In the genomic region with DNA sequence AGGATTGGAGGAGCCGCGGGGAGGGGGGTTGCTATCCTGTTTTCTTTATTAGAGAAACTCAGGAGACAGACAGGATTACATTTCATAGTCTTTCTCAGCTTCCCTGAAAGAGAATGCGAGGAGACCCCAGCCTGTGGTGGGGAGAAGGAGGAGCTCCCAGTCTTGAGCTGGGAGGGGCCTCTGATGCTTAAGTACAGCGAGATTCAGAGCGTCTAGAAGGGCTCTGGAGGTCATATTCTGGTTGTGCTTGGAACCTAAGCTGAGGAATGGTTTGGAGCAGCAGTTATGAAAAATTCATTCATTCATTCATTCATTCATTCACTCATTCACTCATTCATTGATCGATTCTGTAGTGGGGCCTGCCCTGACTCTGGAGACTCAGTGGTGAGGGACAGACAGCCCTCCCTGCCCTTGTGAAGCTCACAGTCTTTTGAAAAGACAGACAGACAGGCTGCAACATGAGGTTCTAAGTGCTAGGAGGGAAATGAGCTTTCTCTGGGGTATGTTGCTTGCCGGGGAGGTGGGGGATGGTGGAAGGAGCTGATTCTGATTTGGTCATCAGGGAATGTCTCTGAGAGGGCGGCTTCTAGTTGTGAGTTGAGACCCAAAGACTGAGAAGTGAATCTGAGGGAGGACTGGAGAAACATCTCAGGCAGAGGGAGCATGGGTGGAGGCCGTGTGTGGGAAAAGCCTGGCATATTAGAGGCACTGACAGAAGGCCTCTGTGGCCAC, we compare ENCODE assay signal across 10 cellular contexts. TPM values are rescaled to one million over a fixed set of nuclear protein-coding genes. Genes with fewer than 3 reads are reported as not detected.
DNase-seq lines count a peak whose midpoint lies in the region; ATAC-seq and TF ChIP-seq lines count a peak whose summit lies in the region.
"Had no signal": no experiment of that assay in that cellular context is flagged by ENCODE, and none has a peak within 500 bp of the region (broad histone marks: within the 10 kb centered on the region; RNA-seq: fewer than 3 reads in every experiment).

No MANE protein-coding gene starts in this region.

- 0 out of 2 replicates have a peak, but pooled peaks have one; percentile 3 for TF ChIP-seq RAD21 in SK-N-SH (IDR thresholded peaks at IDR 0.05; ENCODE audit: low read length)

- ATAC-seq in SK-N-SH treated with all-trans-retinoic acid at 6 μM for 48 hours (no peak), right cardiac atrium (no peak), HG02610 (IDR thresholded peaks at IDR 0.05; ENCODE audit: unreplicated experiment) (no peak), GM18907 (IDR thresholded peaks at IDR 0.05; ENCODE audit: unreplicated experiment) (no peak)

- H3K79me2 ChIP-seq in SK-N-SH (ENCODE audit: insufficient read depth), result peaks cover 96% of the 10 kb centered on the region

- H2AFZ ChIP-seq in SK-N-SH (ENCODE audit: low read depth), result no peak overlapping the region

- H3F3A ChIP-seq in SK-N-SH (replicated peaks; ENCODE audit: insufficient read depth), result peaks cover 30% of the 10 kb centered on the region

- CTCF ChIA-PET in SK-N-SH (lab: Yijun Ruan, JAX), result interaction anchor here (0.8 to 9.9 kb wide), 11 partner anchors 18 to 328 kb away, joined by 3 to 117 read pairs (median 4); no protein-coding TSS in a partner anchor

- peak overlapping the region; percentile 77 for H3K4me2 ChIP-seq in SK-N-SH

- POLR2A ChIA-PET in SK-N-SH (lab: Yijun Ruan, JAX), result interaction anchor here (0.8 to 3.5 kb wide), 4 partner anchors 21 to 224 kb away, joined by 3 to 23 read pairs (median 4); no protein-coding TSS in a partner anchor

- H3K4me1 ChIP-seq in SK-N-SH (ENCODE audit: control insufficient read depth in 1 of 2, insufficient read depth in 2 of 2, low read depth in 1 of 2, low read length in 1 of 2) (peaks cover 18 to 29% of the 10 kb centered on the region in 2 experiments), right cardiac atrium (ENCODE audit: control insufficient read depth, insufficient read depth, low read length) (peaks cover 4% of the 10 kb centered on the region)

- 0 out of 2 replicates have a peak, but pooled peaks have one; percentile 17 for TF ChIP-seq CTCF in SK-N-SH (IDR thresholded peaks at IDR 0.05)
- no peak for TF ChIP-seq CTCF in WI38 (IDR thresholded peaks at IDR 0.05; ENCODE audit: low read depth, low read length)

- DNase-seq in SK-N-SH (no peak), right cardiac atrium (peak in 1 of 3 donors; percentile 70), stromal cell of bone marrow (ENCODE audit: low read depth) (peak; percentile 84), SKM-1 treated with dmso at 0.1 percent for 144 hours (lab: John Stamatoyannopoulos, UW; ENCODE audit: unreplicated experiment) (no peak)
- DNase-seq: kidney glomerular epithelial cell, T-helper 9 cell had no signal

- intact Hi-C loops in right cardiac atrium (cut with DNase I), result loop anchor here in 1 of 4 donors (10.0 kb wide), 2 partner anchors 172 to 218 kb away; no protein-coding TSS in a partner anchor

- peaks cover 17% of the 10 kb centered on the region for H4K20me1 ChIP-seq in SK-N-SH (ENCODE audit: insufficient read depth)

- WGBS in SK-N-SH (ENCODE audit: low lambda C conversion rate), result 65% methylated on average over 9 of the region's 9 CpGs
- 60% methylated on average over 9 of the region's 9 CpGs for WGBS in right cardiac atrium

- TF ChIP-seq EP300 in SK-N-SH (IDR thresholded peaks at IDR 0.05; ENCODE audit: borderline replicate concordance in 1 of 2, low read depth in 1 of 2, low read length in 1 of 2), result no peak

- peaks cover 0 to 9% of the 10 kb centered on the region in 2 experiments for H3K36me3 ChIP-seq in SK-N-SH (replicated peaks in 1 of 2; ENCODE audit: control insufficient read depth in 1 of 2, insufficient read depth in 2 of 2, low read length in 1 of 2)

- H3K4me3 ChIP-seq in SK-N-SH (ENCODE audit: low read depth in 2 of 2, low read length in 1 of 2), result peak overlapping the region; percentile 93 to 95; a peak in 3 of 4 replicates
- peak overlapping the region; percentile 97 for H3K4me3 ChIP-seq in WI38 (ENCODE audit: low read depth, low read length)
- no peak overlapping the region for H3K4me3 ChIP-seq in right cardiac atrium (ENCODE audit: low read length)

- H3K27ac ChIP-seq in SK-N-SH (ENCODE audit: low read depth in 2 of 2, low read length in 1 of 2) (peak overlapping the region; percentile 98), right cardiac atrium (ENCODE audit: low read length) (peak overlapping the region; percentile 23)

- H3K9ac ChIP-seq in SK-N-SH, result peak overlapping the region; percentile 95; the same call in 1 of the 2 replicates

- no peaks in the 10 kb centered on the region for H3K9me2 ChIP-seq in SK-N-SH

- H3K27me3 ChIP-seq in SK-N-SH (ENCODE audit: insufficient read depth) (no peaks in the 10 kb centered on the region), right cardiac atrium (ENCODE audit: control insufficient read depth, insufficient read depth) (no peaks in the 10 kb centered on the region)

- no peaks in the 10 kb centered on the region for H3K9me3 ChIP-seq in SK-N-SH
- H3K9me3 ChIP-seq in right cardiac atrium (ENCODE audit: control insufficient read depth, low read length), result no peaks in the 10 kb centered on the region

TF ChIP-seq in SK-N-SH, 30 proteins besides CTCF, POLR2A, EP300 and RAD21 (continues in another document):
- peak; percentile 67; the same call in 1 of the 2 replicates for TF ChIP-seq TAF1 (IDR thresholded peaks at IDR 0.05; ENCODE audit: borderline replicate concordance, low read depth, low read length)
- no peak for TF ChIP-seq RFX5 (IDR thresholded peaks at IDR 0.05; ENCODE audit: low read length)
- TF ChIP-seq CHD2 (IDR thresholded peaks at IDR 0.05; ENCODE audit: low read length, partially characterized antibody), result no peak
- TF ChIP-seq SIN3A (IDR thresholded peaks at IDR 0.05; ENCODE audit: borderline replicate concordance, low read depth, low read length), result peak; percentile 16; the same call in 1 of the 2 replicates
- TF ChIP-seq, protein P1, sequence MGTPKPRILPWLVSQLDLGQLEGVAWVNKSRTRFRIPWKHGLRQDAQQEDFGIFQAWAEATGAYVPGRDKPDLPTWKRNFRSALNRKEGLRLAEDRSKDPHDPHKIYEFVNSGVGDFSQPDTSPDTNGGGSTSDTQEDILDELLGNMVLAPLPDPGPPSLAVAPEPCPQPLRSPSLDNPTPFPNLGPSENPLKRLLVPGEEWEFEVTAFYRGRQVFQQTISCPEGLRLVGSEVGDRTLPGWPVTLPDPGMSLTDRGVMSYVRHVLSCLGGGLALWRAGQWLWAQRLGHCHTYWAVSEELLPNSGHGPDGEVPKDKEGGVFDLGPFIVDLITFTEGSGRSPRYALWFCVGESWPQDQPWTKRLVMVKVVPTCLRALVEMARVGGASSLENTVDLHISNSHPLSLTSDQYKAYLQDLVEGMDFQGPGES (IDR thresholded peaks at IDR 0.05; ENCODE audit: low read depth, low read length), result no peak
- TF ChIP-seq, protein P2, sequence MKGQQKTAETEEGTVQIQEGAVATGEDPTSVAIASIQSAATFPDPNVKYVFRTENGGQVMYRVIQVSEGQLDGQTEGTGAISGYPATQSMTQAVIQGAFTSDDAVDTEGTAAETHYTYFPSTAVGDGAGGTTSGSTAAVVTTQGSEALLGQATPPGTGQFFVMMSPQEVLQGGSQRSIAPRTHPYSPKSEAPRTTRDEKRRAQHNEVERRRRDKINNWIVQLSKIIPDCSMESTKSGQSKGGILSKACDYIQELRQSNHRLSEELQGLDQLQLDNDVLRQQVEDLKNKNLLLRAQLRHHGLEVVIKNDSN (IDR thresholded peaks at IDR 0.05; ENCODE audit: borderline replicate concordance, low read depth), result no peak
- TF ChIP-seq FOXM1 (IDR thresholded peaks at IDR 0.05; ENCODE audit: low read depth), result no peak
- TF ChIP-seq JUND (IDR thresholded peaks at IDR 0.05), result no peak
- TF ChIP-seq TCF12 (IDR thresholded peaks at IDR 0.05), result peak; percentile 20; the same call in 1 of the 2 replicates

TF ChIP-seq in SK-N-SH treated with all-trans-retinoic acid at 6 μM for 48 hours, 23 proteins besides CTCF, POLR2A, EP300 and RAD21 (continues in another document):
- TF ChIP-seq ZFP3 (CRISPR knock-in tag; IDR thresholded peaks at IDR 0.05) (no peak), GLIS3 (CRISPR knock-in tag; IDR thresholded peaks at IDR 0.05) (no peak), PPARA (CRISPR knock-in tag; IDR thresholded peaks at IDR 0.05; ENCODE audit: borderline replicate concordance) (no peak), BACH2 (CRISPR knock-in tag; IDR thresholded peaks at IDR 0.05; ENCODE audit: borderline replicate concordance) (no peak), TOX (CRISPR knock-in tag; IDR thresholded peaks at IDR 0.05; ENCODE audit: borderline replicate concordance) (no peak), ZC3H10 (CRISPR knock-in tag; IDR thresholded peaks at IDR 0.05) (no peak), CSDC2 (CRISPR knock-in tag; IDR thresholded peaks at IDR 0.05) (no peak), ESRRG (CRISPR knock-in tag; IDR thresholded peaks at IDR 0.05) (no peak), ARNTL (CRISPR knock-in tag; IDR thresholded peaks at IDR 0.05; ENCODE audit: borderline replicate concordance, low read depth) (no peak)
- TF ChIP-seq, protein P3, sequence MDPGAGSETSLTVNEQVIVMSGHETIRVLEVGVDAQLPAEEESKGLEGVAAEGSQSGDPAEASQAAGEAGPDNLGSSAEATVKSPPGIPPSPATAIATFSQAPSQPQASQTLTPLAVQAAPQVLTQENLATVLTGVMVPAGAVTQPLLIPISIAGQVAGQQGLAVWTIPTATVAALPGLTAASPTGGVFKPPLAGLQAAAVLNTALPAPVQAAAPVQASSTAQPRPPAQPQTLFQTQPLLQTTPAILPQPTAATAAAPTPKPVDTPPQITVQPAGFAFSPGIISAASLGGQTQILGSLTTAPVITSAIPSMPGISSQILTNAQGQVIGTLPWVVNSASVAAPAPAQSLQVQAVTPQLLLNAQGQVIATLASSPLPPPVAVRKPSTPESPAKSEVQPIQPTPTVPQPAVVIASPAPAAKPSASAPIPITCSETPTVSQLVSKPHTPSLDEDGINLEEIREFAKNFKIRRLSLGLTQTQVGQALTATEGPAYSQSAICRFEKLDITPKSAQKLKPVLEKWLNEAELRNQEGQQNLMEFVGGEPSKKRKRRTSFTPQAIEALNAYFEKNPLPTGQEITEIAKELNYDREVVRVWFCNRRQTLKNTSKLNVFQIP (CRISPR knock-in tag; IDR thresholded peaks at IDR 0.05; ENCODE audit: borderline replicate concordance, low read depth), result no peak

RNA-seq across cellular contexts. Expression of a gene that starts 2.5 kb away (rescaled TPM):
- polyA plus RNA-seq in SK-N-SH (2012; rRNA removed) (12.2 and 18.0 TPM in 2 replicates), right cardiac atrium (8.1 TPM)
- 6.7 and 9.0 TPM in 2 replicates for polyA plus RNA-seq in SK-N-SH (2012; cell fraction: cytosol; rRNA removed)
- polyA plus RNA-seq in SK-N-SH (2012; cell fraction: nucleus; rRNA removed), result 49.5 and 71.0 TPM in 2 replicates
- 10 to 100 TPM in 2 of 4 donors, 1 to 10 TPM in 2; 8.3 to 18.3 (median 11.7) TPM for total RNA-seq in right cardiac atrium
